ENCODE assay signal across 8 cellular contexts in the genomic region with DNA sequence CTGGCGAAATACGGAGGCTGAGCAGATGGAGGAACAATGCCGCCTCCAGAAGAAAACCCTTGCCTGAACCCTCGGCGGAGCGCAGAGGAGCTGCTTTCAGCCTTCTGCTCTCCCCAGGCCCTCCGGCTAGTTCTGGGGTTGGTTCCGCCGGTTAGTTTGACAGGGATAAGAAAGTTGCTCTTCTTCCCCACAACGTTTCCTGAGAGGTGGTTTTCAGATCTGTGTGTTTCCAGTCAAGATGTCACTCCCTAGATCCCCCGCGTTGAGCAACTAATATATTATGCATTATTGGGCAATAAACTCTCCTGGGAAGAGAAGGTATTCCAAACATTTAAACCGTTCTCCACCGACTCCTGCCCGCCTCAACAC. TPM values are rescaled to one million over a fixed set of nuclear protein-coding genes. Genes with fewer than 3 reads are reported as not detected.
DNase-seq lines count a peak whose midpoint lies in the region; ATAC-seq and TF ChIP-seq lines count a peak whose summit lies in the region.

No MANE protein-coding gene starts in this region.

- 0 out of 2 replicates have a peak, but pooled peaks cover 3% of the 10 kb centered on the region for H3K4me1 ChIP-seq in IMR-90 (ENCODE audit: control insufficient read depth, insufficient read depth, low read length)

- H3K9me3 ChIP-seq in AG04450 (ENCODE audit: control insufficient read depth, insufficient read depth, low read length) = no peaks in the 10 kb centered on the region; the same call in 1 of the 2 replicates
- H3K9me3 ChIP-seq in IMR-90 (ENCODE audit: control insufficient read depth, insufficient read depth, low read length) = no peaks in the 10 kb centered on the region

- H2BK5ac ChIP-seq in IMR-90 (ENCODE audit: low read depth, low read length, poor library complexity, severe bottlenecking) = no peak overlapping the region

- H3K27ac ChIP-seq in AG04450 (ENCODE audit: low read depth, low read length) (no peak overlapping the region), IMR-90 (ENCODE audit: insufficient read depth, low read length) (peak overlapping the region; percentile 54), RWPE1 (no peak overlapping the region)

- H2BK20ac ChIP-seq in IMR-90 (ENCODE audit: low read depth, low read length) = no peak overlapping the region

- TF ChIP-seq POLR2A in IMR-90 (IDR thresholded peaks at IDR 0.05; ENCODE audit: low read depth, low read length) = no peak

- no peaks in the 10 kb centered on the region for H3K79me1 ChIP-seq in IMR-90 (ENCODE audit: low read depth in 1 of 2, low read length in 2 of 2)

- H3K18ac ChIP-seq in IMR-90 (ENCODE audit: low read depth, low read length) = peak overlapping the region; percentile 1; the same call in 1 of the 2 replicates

- in situ Hi-C loops in IMR-90 (cut with MboI; ENCODE audit: low sequenced_read_pairs) = no loop called here

- H3K4me3 ChIP-seq in AG04450 (ENCODE audit: low read depth, low read length) (peak overlapping the region; percentile 69), IMR-90 (ENCODE audit: insufficient read depth, low read depth, low read length) (peak overlapping the region; percentile 44), epithelial cell of esophagus (ENCODE audit: low read length) (peak overlapping the region; percentile 35)

- peak; percentile 10 for ATAC-seq in IMR-90 (ENCODE audit: low read depth)
- no peak for ATAC-seq in naive thymus-derived CD8-positive, alpha-beta T cell
- no peak for ATAC-seq in HG03139 (IDR thresholded peaks at IDR 0.05; ENCODE audit: unreplicated experiment)

- peak overlapping the region; percentile 65 for H3K9ac ChIP-seq in IMR-90 (ENCODE audit: low read depth, low read length)

- POLR2A ChIA-PET in AG04450 (lab: Yijun Ruan, JAX) = no interaction called here
- POLR2A ChIA-PET in IMR-90 (lab: Charles Lee; ENCODE audit: unreplicated experiment) = no interaction called here
- POLR2A ChIA-PET in naive thymus-derived CD8-positive, alpha-beta T cell (lab: Charles Lee) = no interaction called here
- POLR2A ChIA-PET in RWPE1 (lab: Yijun Ruan, JAX; ENCODE audit: low non-redundant PET) = no interaction called here

- peaks cover 44 to 76% (median 51%) of the 10 kb centered on the region in 5 donors for H3K27me3 Mint-ChIP-seq in naive thymus-derived CD8-positive, alpha-beta T cell

- H2AK5ac ChIP-seq in IMR-90 (ENCODE audit: low read depth, low read length) = no peak overlapping the region

- H2AFZ ChIP-seq in IMR-90 (replicated peaks; ENCODE audit: low read length, poor library complexity) = peak overlapping the region; percentile 86

- intact Hi-C loops in IMR-90 (cut with micrococcal nuclease) = loop anchor here (5.0 to 10.0 kb wide), 2 partner anchors 337 to 969 kb away; no protein-coding TSS in a partner anchor

- peaks cover 0 to 6% (median 0%) of the 10 kb centered on the region in 3 donors for H3K36me3 Mint-ChIP-seq in naive thymus-derived CD8-positive, alpha-beta T cell

- H3K27me3 ChIP-seq in AG04450 (ENCODE audit: control insufficient read depth, insufficient read depth, low read length) = peaks cover 28% of the 10 kb centered on the region
- peaks cover 3% of the 10 kb centered on the region; the same call in 1 of the 2 replicates for H3K27me3 ChIP-seq in IMR-90 (ENCODE audit: control insufficient read depth, insufficient read depth, low read length)

- peak overlapping the region; percentile 53; the same call in 1 of the 2 replicates for H3K4ac ChIP-seq in IMR-90 (ENCODE audit: low read depth, low read length)

- H2BK15ac ChIP-seq in IMR-90 (ENCODE audit: low read depth, low read length) = no peak overlapping the region

- no peak for TF ChIP-seq RAD21 in IMR-90 (IDR thresholded peaks at IDR 0.05; ENCODE audit: low read length)

- WGBS in IMR-90 (ENCODE audit: extremely low coverage in 2 of 2, insufficient read length in 1 of 2), 2 experiments = no CpG with 5 or more reads among the region's 15 CpGs

- H3K14ac ChIP-seq in IMR-90 (replicated peaks; ENCODE audit: low read depth, low read length) = peak overlapping the region; percentile 55

- dilution Hi-C loops in IMR-90 (cut with HindIII; ENCODE audit: low sequenced_read_pairs, unreplicated experiment) = no loop called here

- H4K8ac ChIP-seq in IMR-90 (ENCODE audit: low read depth in 2 of 2, low read length in 2 of 2) = no peak overlapping the region; a peak in 1 of 4 replicates

- H4K91ac ChIP-seq in IMR-90 (ENCODE audit: insufficient read depth, low read depth, low read length) = no peak overlapping the region

- peaks cover 0 to 18% (median 4%) of the 10 kb centered on the region in 9 donors for H3K9me3 Mint-ChIP-seq in naive thymus-derived CD8-positive, alpha-beta T cell

- no peaks in the 10 kb centered on the region for H3K36me3 ChIP-seq in IMR-90 (ENCODE audit: control insufficient read depth, insufficient read depth, low read length)

- H4K20me1 ChIP-seq in IMR-90 (ENCODE audit: insufficient read depth, low read length) = no peaks in the 10 kb centered on the region

- peak overlapping the region; percentile 90 for H3K4me2 ChIP-seq in IMR-90 (ENCODE audit: low read depth, low read length)

- no TSS peak for BruUV-seq in IMR-90 (replicated peaks; lab: Mats Ljungman, UMichigan)

- peak overlapping the region; percentile 87 for H3K23ac ChIP-seq in IMR-90 (ENCODE audit: low read depth, low read length)

- H4K5ac ChIP-seq in IMR-90 (ENCODE audit: low read depth, low read length) = no peak overlapping the region

- H3K4me1 Mint-ChIP-seq in naive thymus-derived CD8-positive, alpha-beta T cell = peaks cover 17 to 41% (median 30%) of the 10 kb centered on the region in 4 donors

- H3K56ac ChIP-seq in IMR-90 (ENCODE audit: extremely low read depth, insufficient read depth, low read length) = peak overlapping the region; percentile 46

- no peaks in the 10 kb centered on the region; the same call in 1 of the 2 replicates for H3K9me1 ChIP-seq in IMR-90 (ENCODE audit: insufficient read depth, low read length)

- peak overlapping the region; percentile 12 for H2AK9ac ChIP-seq in IMR-90 (replicated peaks; ENCODE audit: low read depth, low read length, poor library complexity)

- no peak overlapping the region; the same call in 1 of the 2 replicates for H2BK120ac ChIP-seq in IMR-90 (ENCODE audit: low read depth, low read length)

- H3K27ac Mint-ChIP-seq in naive thymus-derived CD8-positive, alpha-beta T cell = no peak overlapping the region

- peak overlapping the region in 9 of 10 donors; percentile 3 to 77 (median 48) for H3K4me3 Mint-ChIP-seq in naive thymus-derived CD8-positive, alpha-beta T cell

- no peak for DNase-seq in AG04450 (ENCODE audit: low read depth, low spot score)
- DNase-seq in IMR-90 = no peak
- peak; percentile 16 for DNase-seq in epithelial cell of esophagus (ENCODE audit: low read depth)
- no peak for DNase-seq in naive thymus-derived CD8-positive, alpha-beta T cell
- no peak for DNase-seq in NCI-H2171 (lab: John Stamatoyannopoulos, UW)
- no peak for DNase-seq in NCI-H1417 (lab: John Stamatoyannopoulos, UW)
- DNase-seq in RWPE1 (ENCODE audit: low spot score) = no peak

- TF ChIP-seq CTCF in AG04450 (IDR thresholded peaks at IDR 0.05; ENCODE audit: low read depth, low read length) (no peak), IMR-90 (conservative IDR thresholded peaks at IDR 0.05; ENCODE audit: low read depth, low read length) (no peak), epithelial cell of esophagus (IDR thresholded peaks at IDR 0.05; ENCODE audit: insufficient read depth, low read depth, low read length, missing control alignments) (no peak), RWPE1 (conservative IDR thresholded peaks at IDR 0.05; ENCODE audit: low read depth) (no peak)

- CTCF ChIA-PET in AG04450 (lab: Charles Lee) = no interaction called here
- CTCF ChIA-PET in IMR-90 (lab: Yijun Ruan, JAX) = interaction anchor here (0.6 to 0.7 kb wide), 2 partner anchors 796 to 1252 kb away, joined by 3 to 5 read pairs; no protein-coding TSS in a partner anchor
- CTCF ChIA-PET in RWPE1 (lab: Yijun Ruan, JAX) = no interaction called here

TF ChIP-seq in IMR-90, 13 proteins besides CTCF, POLR2A, EP300 and RAD21:
- no peak for TF ChIP-seq RFX5 (IDR thresholded peaks at IDR 0.05; ENCODE audit: low read depth, low read length)
- no peak for TF ChIP-seq MAZ (IDR thresholded peaks at IDR 0.05; ENCODE audit: borderline replicate concordance, low read depth, low read length)
- peak; percentile 81 for TF ChIP-seq CEBPB (IDR thresholded peaks at IDR 0.05; ENCODE audit: low read depth, low read length)

RNA-seq across cellular contexts. Expression of a gene that starts 0.6 kb away (rescaled TPM):
- polyA plus RNA-seq in AG04450 (2011; rRNA removed) = 1.4 and 1.7 TPM in 2 replicates
- polyA minus RNA-seq in AG04450 (2011; rRNA and poly(A)+ RNA removed) = 7.3 and 8.3 TPM in 2 replicates
- total RNA-seq in IMR-90 (2012; rRNA removed) = 11.1 and 12.5 TPM in 2 replicates
- 1.1 and 1.8 TPM in 2 replicates for polyA plus RNA-seq in IMR-90 (2012; rRNA removed)
- polyA plus RNA-seq in IMR-90 (2012; cell fraction: cytosol; rRNA removed) = 0.48 and 0.62 TPM in 2 replicates
- polyA plus RNA-seq in IMR-90 (2012; cell fraction: nucleus; rRNA removed; ENCODE audit: low replicate concordance) = 0.26 and 1.7 TPM in 2 replicates
- total RNA-seq in naive thymus-derived CD8-positive, alpha-beta T cell = not detected
- not detected for polyA plus RNA-seq in naive thymus-derived CD8-positive, alpha-beta T cell
